In genomic region chr22:20523118-20523983, GRCh38 we compare ENCODE assay signal across 10 cellular contexts. TPM values are rescaled to one million over a fixed set of nuclear protein-coding genes. Genes with fewer than 3 reads are reported as not detected.
DNase-seq lines count a peak whose midpoint lies in the region; ATAC-seq and TF ChIP-seq lines count a peak whose summit lies in the region.
"Had no signal": no experiment of that assay in that cellular context is flagged by ENCODE, and none has a peak within 500 bp of the region (broad histone marks: within the 10 kb centered on the region; RNA-seq: fewer than 3 reads in every experiment).

No MANE protein-coding gene starts in this region.

- H3K4me3 Mint-ChIP-seq in activated CD4-positive, alpha-beta T cell treated with anti-CD3 and anti-CD28 coated beads, Interleukin-2, amount 10 ng/mL, durations not matched to agents 7 days and 5 days, result no peak overlapping the region

- POLR2A ChIA-PET in activated CD4-positive, alpha-beta T cell treated with anti-CD3 and anti-CD28 coated beads, Interleukin-2, amount 10 ng/mL, durations not matched to agents 7 days and 5 days (lab: Charles Lee), result no interaction called here

- H3K4me1 ChIP-seq in heart right ventricle (peaks cover 7 to 88% (median 60%) of the 10 kb centered on the region in 9 donors), tibial artery (peaks cover 0 to 64% (median 27%) of the 10 kb centered on the region in 4 donors), HAP-1 (no peaks in the 10 kb centered on the region)

- ATAC-seq in heart right ventricle, result peak in 5 of 8 donors; percentile 16 to 42 (median 37)

- H3K27ac Mint-ChIP-seq in activated CD4-positive, alpha-beta T cell treated with anti-CD3 and anti-CD28 coated beads, Interleukin-2, amount 10 ng/mL, durations not matched to agents 7 days and 5 days, result peak overlapping the region; percentile 80

- H3K27ac ChIP-seq in heart right ventricle (peak overlapping the region in 3 of 10 donors; percentile 2 to 16 (median 9)), tibial artery (peak overlapping the region; percentile 38 to 44)
- H3K27ac ChIP-seq: C4-2B, uterus had no signal

- H3K9me3 ChIP-seq in heart right ventricle, result no peaks in the 10 kb centered on the region
- H3K9me3 ChIP-seq in tibial artery, result no peaks in the 10 kb centered on the region
- H3K9me3 ChIP-seq in HAP-1, result no peaks in the 10 kb centered on the region
- H3K9me3 ChIP-seq: uterus had no signal

- H3K36me3 Mint-ChIP-seq in activated CD4-positive, alpha-beta T cell treated with anti-CD3 and anti-CD28 coated beads, Interleukin-2, amount 10 ng/mL, durations not matched to agents 7 days and 5 days (ENCODE audit: low read depth), result peaks cover 57% of the 10 kb centered on the region

- H3K27me3 ChIP-seq in heart right ventricle (no peaks in the 10 kb centered on the region), tibial artery (no peaks in the 10 kb centered on the region), HAP-1 (ENCODE audit: low read depth) (no peaks in the 10 kb centered on the region)
- H3K27me3 ChIP-seq: uterus had no signal

- peaks cover 54% of the 10 kb centered on the region for H3K4me1 Mint-ChIP-seq in activated CD4-positive, alpha-beta T cell treated with anti-CD3 and anti-CD28 coated beads, Interleukin-2, amount 10 ng/mL, durations not matched to agents 7 days and 5 days

- H3K36me3 ChIP-seq in heart right ventricle, result peaks cover 0 to 66% (median 20%) of the 10 kb centered on the region in 9 donors
- H3K36me3 ChIP-seq in tibial artery, result peaks cover 5 to 29% (median 9%) of the 10 kb centered on the region in 3 donors
- peaks cover 54% of the 10 kb centered on the region for H3K36me3 ChIP-seq in HAP-1 (replicated peaks)
- H3K36me3 ChIP-seq: uterus had no signal

- no peaks in the 10 kb centered on the region for H3K9me3 Mint-ChIP-seq in activated CD4-positive, alpha-beta T cell treated with anti-CD3 and anti-CD28 coated beads, Interleukin-2, amount 10 ng/mL, durations not matched to agents 7 days and 5 days

- in situ Hi-C loops in HAP-1 (cut with MboI; ENCODE audit: low sequenced_read_pairs), result no loop called here

- intact Hi-C loops in heart right ventricle (cut with DNase I), result no loop called here
- intact Hi-C loops in tibial artery (cut with DNase I; ENCODE audit: low total_unique reads), result no loop called here

- TF ChIP-seq CTCF in heart right ventricle (IDR thresholded peaks at IDR 0.05) (no peak), tibial artery (IDR thresholded peaks at IDR 0.05) (peak in 1 of 2 experiments; percentile 6)

- CTCF ChIA-PET in activated CD4-positive, alpha-beta T cell treated with anti-CD3 and anti-CD28 coated beads, Interleukin-2, amount 10 ng/mL, durations not matched to agents 7 days and 5 days (lab: Charles Lee), result interaction anchor here (0.9 to 1.7 kb wide), 2 partner anchors 9 to 10 kb away, joined by 4 to 7 read pairs; no protein-coding TSS in a partner anchor

- H3K27me3 Mint-ChIP-seq in activated CD4-positive, alpha-beta T cell treated with anti-CD3 and anti-CD28 coated beads, Interleukin-2, amount 10 ng/mL, durations not matched to agents 7 days and 5 days, result no peaks in the 10 kb centered on the region

- peak; percentile 20 for DNase-seq in activated naive CD4-positive, alpha-beta T cell treated with Interleukin-2 at 50 U/mL for 16 hours
- DNase-seq in activated naive CD4-positive, alpha-beta T cell treated with anti-CD3 and anti-CD28 coated beads, Interleukin-2, amount 50 U/mL, for 16 hours, result no peak
- DNase-seq in activated CD4-positive, alpha-beta T cell treated with anti-CD3 and anti-CD28 coated beads, Interleukin-2, amount 10 ng/mL, durations not matched to agents 7 days and 5 days, result peak; percentile 37
- DNase-seq in heart right ventricle, result no peak
- DNase-seq in tibial artery, result no peak
- no peak for DNase-seq in HAP-1 (ENCODE audit: low spot score in 2 of 2)
- DNase-seq in T-helper 9 cell, result no peak
- no peak for DNase-seq in NCI-H1105 treated with DMSO at 0.1 percent for 48 hours (lab: John Stamatoyannopoulos, UW)
- DNase-seq: uterus had no signal

- 39 to 52% methylated on average over 7 of the region's 7 CpGs for WGBS in heart right ventricle, 2 donors

- H3K4me3 ChIP-seq in heart right ventricle (no peak overlapping the region), tibial artery (no peak overlapping the region), HAP-1 (no peak overlapping the region)
- H3K4me3 ChIP-seq: uterus had no signal

RNA-seq across cellular contexts. Expression of gene MED15, which starts 15.9 kb away (rescaled TPM):
- total RNA-seq in activated CD4-positive, alpha-beta T cell treated with anti-CD3 and anti-CD28 coated beads, Interleukin-2, amount 10 ng/mL, durations not matched to agents 7 days and 5 days, result 100 to 1,000 TPM; 141 to 182 TPM
- 10 to 100 TPM; 35.6 to 66.8 (median 44.0) TPM for total RNA-seq in heart right ventricle
- polyA plus RNA-seq in heart right ventricle, result 10 to 100 TPM; 33.8 to 40.8 TPM

RNA-seq across cellular contexts. Expression of gene KLHL22, which starts 27.8 kb away (rescaled TPM):
- 10 to 100 TPM; 38.7 to 40.1 TPM for total RNA-seq in activated CD4-positive, alpha-beta T cell treated with anti-CD3 and anti-CD28 coated beads, Interleukin-2, amount 10 ng/mL, durations not matched to agents 7 days and 5 days
- 10 to 100 TPM; 14.1 to 29.3 (median 18.5) TPM for total RNA-seq in heart right ventricle
- 10 to 100 TPM; 11.3 to 15.4 TPM for polyA plus RNA-seq in heart right ventricle

Comparison
In these comparisons a context has a peak if more than half of its experiments do, and no peak if none do; other contexts are left out.
1. DNase-seq: peak in activated naive CD4-positive, alpha-beta T cell treated with Interleukin-2 at 50 U/mL for 16 hours (single experiment) and activated CD4-positive, alpha-beta T cell treated with anti-CD3 and anti-CD28 coated beads, Interleukin-2, amount 10 ng/mL, durations not matched to agents 7 days and 5 days (single experiment); none in activated naive CD4-positive, alpha-beta T cell treated with anti-CD3 and anti-CD28 coated beads, Interleukin-2, amount 50 U/mL, for 16 hours (single experiment), heart right ventricle (0 of 2), tibial artery (0 of 2), HAP-1 (0 of 2), T-helper 9 cell (single experiment) and NCI-H1105 treated with DMSO at 0.1 percent for 48 hours (single experiment).